Comparison of ENCODE assay signal across 12 cellular contexts in genomic region chr16:58301052-58301451, GRCh38. TPM values are rescaled to one million over a fixed set of nuclear protein-coding genes. Genes with fewer than 3 reads are reported as not detected.
"Had no signal": no experiment of that assay in that cellular context is flagged by ENCODE, and none has a peak within 500 bp of the region (broad histone marks: within the 10 kb centered on the region; RNA-seq: fewer than 3 reads in every experiment).

No MANE protein-coding gene starts in this region.

- H3K4me2 ChIP-seq: GM23338 had no signal

- DNase-seq: GM23248, GOT3, H7, H9, HCEC 1CT, HFFc6 had no signal

- FAIRE-seq: H1, H54 had no signal

- H3K36me3 ChIP-seq: HAP-1 had no signal

- H3K4me3 ChIP-seq: GM23248, GM23338, HAP-1 had no signal

- H2AFZ ChIP-seq: GM23248, GM23338 had no signal

- ATAC-seq: GM23338, HCT116 had no signal

- H3K9me3 ChIP-seq: HAP-1 had no signal

- H3K27ac ChIP-seq: GM23248 had no signal

- H3K9ac ChIP-seq: GM23248 had no signal

- H3K4me1 ChIP-seq: HAP-1 had no signal

RNA-seq across cellular contexts. Expression of gene PRSS54, which starts 6.2 kb away (rescaled TPM):
- total RNA-seq: GM23248, GM23338, H1, H4, H7, H9, HFFc6 had no signal
- polyA plus RNA-seq: GM23248, GM23338, H1 had no signal
